Comparison of ENCODE assay signal across 11 cellular contexts in the genomic region with DNA sequence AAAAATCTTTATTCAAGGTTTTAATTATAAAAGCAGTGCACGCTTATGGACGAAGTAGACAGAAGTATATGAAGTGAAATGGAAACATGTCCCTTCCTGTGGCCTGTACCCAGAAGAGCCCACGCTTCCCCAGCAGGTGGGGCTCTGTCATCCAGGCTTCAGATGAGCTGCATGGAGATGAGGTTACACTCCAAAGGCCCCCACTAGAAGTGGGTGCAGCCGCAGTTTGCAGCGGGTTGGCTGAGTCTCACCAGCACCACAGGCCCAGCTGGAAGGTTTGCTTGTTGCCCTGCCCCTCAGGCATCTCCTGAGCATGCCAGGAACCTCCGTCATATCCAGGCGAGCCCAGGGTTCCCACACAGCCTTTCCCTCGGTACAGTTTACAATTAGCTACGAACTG. TPM values are rescaled to one million over a fixed set of nuclear protein-coding genes. Genes with fewer than 3 reads are reported as not detected.
DNase-seq lines count a peak whose midpoint lies in the region; TF ChIP-seq lines count a peak whose summit lies in the region.
"Had no signal": no experiment of that assay in that cellular context is flagged by ENCODE, and none has a peak within 500 bp of the region (broad histone marks: within the 10 kb centered on the region; RNA-seq: fewer than 3 reads in every experiment).

No MANE protein-coding gene starts in this region.

- DNase-seq in AG10803 (ENCODE audit: low read depth): no peak
- DNase-seq in GM23248: peak; percentile 18
- DNase-seq in SK-MEL-5 (ENCODE audit: low read depth, low spot score): peak; percentile 41
- DNase-seq in left kidney (ENCODE audit: low read depth, low spot score): peak; percentile 46
- no peak for DNase-seq in activated effector memory CD4-positive, alpha-beta T cell treated with anti-CD3 and anti-CD28 coated beads, Interleukin-2, amount 50 U/mL, for 16 hours
- no peak for DNase-seq in KBM-7
- DNase-seq in NCI-H226: no peak
- DNase-seq in cerebellar nuclear complex (lab: John Stamatoyannopoulos, UW): no peak
- DNase-seq: T1000 had no signal

- peak; percentile 38 for TF ChIP-seq CTCF in AG10803 (conservative IDR thresholded peaks at IDR 0.05; ENCODE audit: low read length)

- H3K9ac ChIP-seq in GM23248: no peak overlapping the region

- no peak overlapping the region for H3K4me3 ChIP-seq in AG10803 (ENCODE audit: low read length)
- no peak overlapping the region for H3K4me3 ChIP-seq in GM23248
- H3K4me3 ChIP-seq: HAP-1, prostate gland had no signal

- no peak overlapping the region for H3K27ac ChIP-seq in GM23248
- H3K27ac ChIP-seq: prostate gland had no signal

- no peaks in the 10 kb centered on the region for H3K36me3 ChIP-seq in GM23248 (ENCODE audit: low read depth)
- H3K36me3 ChIP-seq: HAP-1, prostate gland had no signal

- H3K9me3 ChIP-seq in GM23248 (ENCODE audit: low read depth): no peaks in the 10 kb centered on the region
- H3K9me3 ChIP-seq: prostate gland had no signal

- H3K4me2 ChIP-seq in GM23248 (ENCODE audit: unreplicated experiment): no peak overlapping the region

- no peaks in the 10 kb centered on the region for H3K4me1 ChIP-seq in GM23248 (ENCODE audit: insufficient read depth)
- H3K4me1 ChIP-seq: HAP-1, prostate gland had no signal

- in situ Hi-C loops in GM23248 (cut with MboI) (no loop called here), SK-MEL-5 (cut with HindIII; ENCODE audit: low pct_unique_long_range_greater_than_20kb, low sequenced_read_pairs) (no loop called here), KBM-7 (cut with MboI; ENCODE audit: low pct_unique_long_range_greater_than_20kb, low sequenced_read_pairs) (no loop called here)

- WGBS in GM23248 (ENCODE audit: low coverage in 1 of 2, low lambda C conversion rate in 2 of 2, missing lambda C conversion rate in 2 of 2), 2 experiments: 42 to 50% methylated on average over 9 of the region's 9 CpGs

- H3K9me2 ChIP-seq in GM23248 (ENCODE audit: insufficient read depth): no peaks in the 10 kb centered on the region

- peaks cover 11% of the 10 kb centered on the region; the same call in 1 of the 2 replicates for H3K27me3 ChIP-seq in GM23248 (replicated peaks; ENCODE audit: insufficient read depth)

- H3F3A ChIP-seq in GM23248 (ENCODE audit: insufficient read depth): no peaks in the 10 kb centered on the region

- H2AFZ ChIP-seq in GM23248: no peak overlapping the region

- H4K20me1 ChIP-seq in GM23248 (ENCODE audit: insufficient read depth): no peaks in the 10 kb centered on the region

- H3K79me2 ChIP-seq in GM23248 (ENCODE audit: insufficient read depth): no peaks in the 10 kb centered on the region

RNA-seq across cellular contexts. Expression of a gene that starts 33.1 kb away (rescaled TPM):
- total RNA-seq in GM23248 (2014; rRNA removed; shearing (Covaris generic)): not detected in 2 replicates
- polyA plus RNA-seq in GM23248 (2016; fragmentation: Nextera tagmentation; extraction: Ambion mirVana): not detected in 2 replicates
- not detected in 2 replicates for total RNA-seq in SK-MEL-5 (2014; rRNA removed; shearing (Covaris generic))
- not detected in 2 replicates for polyA plus RNA-seq in SK-MEL-5 (2015; cell fraction: cytosol; rRNA removed)
- not detected in 2 replicates for polyA plus RNA-seq in SK-MEL-5 (2015; cell fraction: nucleus; rRNA removed)

Comparison
In these comparisons a context has a peak if more than half of its experiments do, and no peak if none do; other contexts are left out.
1. DNase-seq: peak in GM23248 (single experiment), SK-MEL-5 (single experiment) and left kidney (single experiment); none in AG10803 (single experiment), activated effector memory CD4-positive, alpha-beta T cell treated with anti-CD3 and anti-CD28 coated beads, Interleukin-2, amount 50 U/mL, for 16 hours (single experiment), KBM-7 (single experiment), NCI-H226 (single experiment) and cerebellar nuclear complex (0 of 2).